Comparison of ENCODE assay signal across 19 cellular contexts in the genomic region with DNA sequence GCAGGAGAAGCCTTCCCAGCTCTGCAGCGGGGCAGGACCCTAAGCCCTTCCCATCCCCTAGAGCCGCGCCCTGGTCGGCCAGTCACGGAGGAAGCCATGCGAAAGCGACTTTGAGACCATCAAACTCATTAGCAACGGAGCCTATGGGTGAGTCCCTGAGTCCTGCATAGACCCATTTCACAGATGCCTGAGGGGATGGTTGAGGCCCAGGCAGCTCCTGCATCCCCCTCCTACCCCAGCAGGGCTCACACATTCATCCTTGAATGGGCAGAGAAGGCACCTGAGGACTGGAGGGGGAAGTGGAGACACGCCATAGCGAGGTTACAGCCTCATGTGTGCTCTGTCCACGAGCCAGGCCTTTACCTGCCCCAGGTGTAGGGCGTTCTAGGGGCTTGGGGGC. TPM values are rescaled to one million over a fixed set of nuclear protein-coding genes. Genes with fewer than 3 reads are reported as not detected.
"Had no signal": no experiment of that assay in that cellular context is flagged by ENCODE, and none has a peak within 500 bp of the region (broad histone marks: within the 10 kb centered on the region; RNA-seq: fewer than 3 reads in every experiment).

No MANE protein-coding gene starts in this region.

- DNase-seq: activated gamma-delta T cell treated with Interleukin-2 at 50 U/mL for 16 hours; body of pancreas; effector CD8-positive, alpha-beta T cell; foreskin keratinocyte; kidney; mesendoderm; mucosa of descending colon; retina; stimulated activated CD4-positive, alpha-beta T cell treated with anti-CD3 and anti-CD28 coated beads, Interleukin-2, amount 100 ng/mL, for 48 hours; stimulated activated naive CD8-positive, alpha-beta T cell treated with anti-CD3 and anti-CD28 coated beads, Interleukin-15, Interleukin-2, amounts not matched to agents 100 U/mL and 50 U/mL, for 24 hours; T-cell; T-helper 9 cell had no signal

- H3K9me3 Mint-ChIP-seq: activated naive CD4-positive, alpha-beta T cell treated with anti-CD3 and anti-CD28 coated beads, Interleukin-2, amount 50 U/mL, for 24 hours; activated T-helper 1 cell treated with anti-CD3 and anti-CD28 coated beads, Interleukin-12 subunit alpha, Interleukin-12 subunit beta, Interleukin-2, Interleukin-4 antibody, amounts not matched to agents 30 ng/mL and 10 ng/mL and 1 ng/mL, durations not matched to agents 14 hours and 24 hours and 36 hours; dendritic cell treated with granulocyte-macrophage colony-stimulating factor and Interleukin-4, amounts not matched to agents 40 ng/mL and 50 ng/mL, for 4 days; neural crest cell; T-cell; WTC11 had no signal

- ATAC-seq: body of pancreas, foreskin keratinocyte, T-cell, WTC11 had no signal

- H3K27ac Mint-ChIP-seq: activated naive CD4-positive, alpha-beta T cell treated with anti-CD3 and anti-CD28 coated beads, Interleukin-2, amount 50 U/mL, for 24 hours; dendritic cell treated with granulocyte-macrophage colony-stimulating factor and Interleukin-4, amounts not matched to agents 40 ng/mL and 50 ng/mL, for 4 days; progenitor cell of endocrine pancreas had no signal

- H3K27me3 Mint-ChIP-seq: activated naive CD4-positive, alpha-beta T cell treated with anti-CD3 and anti-CD28 coated beads, Interleukin-2, amount 50 U/mL, for 24 hours; dendritic cell treated with granulocyte-macrophage colony-stimulating factor and Interleukin-4, amounts not matched to agents 40 ng/mL and 50 ng/mL, for 4 days; progenitor cell of endocrine pancreas; T-cell had no signal

- H3K4me3 Mint-ChIP-seq: activated naive CD4-positive, alpha-beta T cell treated with anti-CD3 and anti-CD28 coated beads, Interleukin-2, amount 50 U/mL, for 24 hours; activated T-helper 1 cell treated with anti-CD3 and anti-CD28 coated beads, Interleukin-12 subunit alpha, Interleukin-12 subunit beta, Interleukin-2, Interleukin-4 antibody, amounts not matched to agents 30 ng/mL and 10 ng/mL and 1 ng/mL, durations not matched to agents 14 hours and 24 hours and 36 hours; dendritic cell treated with granulocyte-macrophage colony-stimulating factor and Interleukin-4, amounts not matched to agents 40 ng/mL and 50 ng/mL, for 4 days; neural crest cell; T-cell; WTC11 had no signal

- H3K4me1 Mint-ChIP-seq: activated naive CD4-positive, alpha-beta T cell treated with anti-CD3 and anti-CD28 coated beads, Interleukin-2, amount 50 U/mL, for 24 hours; neural crest cell; WTC11 had no signal

RNA-seq across cellular contexts. Expression of a gene that starts 42.1 kb away (rescaled TPM):
- total RNA-seq: cardiac muscle cell, neural crest cell, progenitor cell of endocrine pancreas, WTC11 had no signal
- polyA plus RNA-seq: cardiac muscle cell had no signal

RNA-seq across cellular contexts. Expression of a gene that starts 44.8 kb away (rescaled TPM):
- total RNA-seq: neural crest cell, progenitor cell of endocrine pancreas had no signal
- polyA plus RNA-seq: cardiac muscle cell had no signal
